17 cellular contexts compared by ENCODE assay signal in the genomic region with DNA sequence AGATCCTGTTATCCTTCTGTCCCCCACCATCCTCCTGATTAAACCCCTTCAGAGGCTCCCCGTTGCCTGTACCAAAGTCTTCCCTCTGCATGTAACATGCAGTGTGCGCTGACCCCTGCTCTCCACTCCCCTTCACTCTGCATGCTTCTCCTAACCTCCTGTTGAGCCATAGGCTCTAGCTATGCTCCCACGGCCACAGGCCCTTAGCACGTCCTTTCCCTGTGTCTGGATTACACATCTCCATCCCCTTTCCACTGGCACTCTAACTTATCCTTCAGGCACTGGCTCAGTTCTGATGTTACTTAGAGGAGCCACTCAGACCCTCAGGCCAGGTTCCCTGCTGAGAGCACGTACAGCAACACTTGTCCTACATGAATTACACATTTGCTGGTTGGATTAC. TPM values are rescaled to one million over a fixed set of nuclear protein-coding genes. Genes with fewer than 3 reads are reported as not detected.
A peak's percentile ranks its signal among the peaks of the same experiment; 100 is the strongest.
DNase-seq lines count a peak whose midpoint lies in the region; ATAC-seq, FAIRE-seq and TF ChIP-seq lines count a peak whose summit lies in the region.
"Had no signal": no experiment of that assay in that cellular context is flagged by ENCODE, and none has a peak within 500 bp of the region (broad histone marks: within the 10 kb centered on the region; RNA-seq: fewer than 3 reads in every experiment).

No MANE protein-coding gene starts in this region.

- no peak for TF ChIP-seq RAD21 in H1 (IDR thresholded peaks at IDR 0.05 in 1 of 2, conservative IDR thresholded peaks at IDR 0.05 in 1 of 2; ENCODE audit: low read depth in 2 of 2, low read length in 2 of 2)

- no peak overlapping the region for H3K18ac ChIP-seq in H1 (ENCODE audit: extremely low read depth, low read length)

- no peaks in the 10 kb centered on the region for H4K20me1 ChIP-seq in H1 (replicated peaks in 1 of 2; ENCODE audit: control insufficient read depth in 1 of 2, insufficient read depth in 2 of 2, low read length in 2 of 2)

- FAIRE-seq in H1 (lab: Jason Lieb, UNC): no peak
- FAIRE-seq: A204.1 had no signal

- no peaks in the 10 kb centered on the region for H3K9me3 ChIP-seq in RWPE2 (ENCODE audit: severe bottlenecking)
- H3K9me3 ChIP-seq in H1 (ENCODE audit: insufficient read depth in 2 of 2, low read depth in 1 of 2, low read length in 1 of 2): no peaks in the 10 kb centered on the region
- no peaks in the 10 kb centered on the region for H3K9me3 ChIP-seq in naive thymus-derived CD4-positive, alpha-beta T cell (ENCODE audit: control insufficient read depth in 2 of 3, low read length in 3 of 3)
- no peaks in the 10 kb centered on the region for H3K9me3 ChIP-seq in stomach smooth muscle (ENCODE audit: control insufficient read depth in 2 of 2, low read length in 2 of 2)
- H3K9me3 ChIP-seq in Peyer's patch: no peaks in the 10 kb centered on the region

- H3K4me2 ChIP-seq in H1 (ENCODE audit: insufficient read depth in 1 of 2, low read depth in 2 of 2, low read length in 2 of 2): no peak overlapping the region
- H3K4me2 ChIP-seq: GM23338 had no signal

- no peak overlapping the region for H2AK5ac ChIP-seq in H1 (ENCODE audit: low read depth, low read length)

- no peak overlapping the region for H3K23ac ChIP-seq in H1 (ENCODE audit: insufficient read length)

- ATAC-seq in RWPE2 (ENCODE audit: low read depth) (no peak), GM21423 (IDR thresholded peaks at IDR 0.05; ENCODE audit: unreplicated experiment) (no peak)
- peak; percentile 14 for ATAC-seq in naive thymus-derived CD4-positive, alpha-beta T cell
- ATAC-seq: GM23338 had no signal

- intact Hi-C loops in naive thymus-derived CD4-positive, alpha-beta T cell (cut with micrococcal nuclease): no loop called here

- DNase-seq in RWPE2 (ENCODE audit: low spot score) (peak; percentile 15), H1 (ENCODE audit: low read depth in 1 of 2, low spot score in 2 of 2) (no peak), Peyer's patch (no peak)
- DNase-seq in naive thymus-derived CD4-positive, alpha-beta T cell: no peak
- no peak for DNase-seq in NK-92 treated with Interleukin-12 subunit alpha and Interleukin-12 subunit beta, amount 100 ng/mL, for 24 hours (lab: John Stamatoyannopoulos, UW)
- DNase-seq: C1 segment of cervical spinal cord; Calu3; CD4-positive, alpha-beta T cell; DMS 273 treated with DMSO at 0.1 percent for 48 hours; HCEC 1CT; IMR-90 had no signal

- no peaks in the 10 kb centered on the region for H3K4me1 ChIP-seq in RWPE2 (ENCODE audit: insufficient read depth, poor library complexity, severe bottlenecking)
- peaks cover 2 to 13% (median 8%) of the 10 kb centered on the region in 4 experiments for H3K4me1 ChIP-seq in H1 (replicated peaks in 1 of 4; ENCODE audit: control insufficient read depth in 3 of 4, insufficient read depth in 4 of 4, low read length in 3 of 4)
- H3K4me1 ChIP-seq in naive thymus-derived CD4-positive, alpha-beta T cell (ENCODE audit: control insufficient read depth in 2 of 2, insufficient read depth in 2 of 2, low read length in 2 of 2): peaks cover 0 to 14% of the 10 kb centered on the region in 2 donors
- peaks cover 23% of the 10 kb centered on the region for H3K4me1 ChIP-seq in stomach smooth muscle (ENCODE audit: control insufficient read depth, insufficient read depth, low read length)
- H3K4me1 ChIP-seq in Peyer's patch: no peaks in the 10 kb centered on the region

- H3K4me1 Mint-ChIP-seq in naive thymus-derived CD4-positive, alpha-beta T cell: peaks cover 8 to 44% (median 32%) of the 10 kb centered on the region in 7 donors
- H3K4me1 Mint-ChIP-seq: B cell had no signal

- H4K8ac ChIP-seq in H1 (ENCODE audit: extremely low read depth, insufficient read depth, low read length): no peak overlapping the region

- H3K56ac ChIP-seq in H1 (replicated peaks; ENCODE audit: insufficient read length, low read depth, low read length): no peak overlapping the region

- H3K27me3 ChIP-seq in RWPE2 (ENCODE audit: insufficient read depth, poor library complexity, severe bottlenecking) (no peaks in the 10 kb centered on the region), H1 (replicated peaks in 1 of 4; ENCODE audit: control insufficient read depth in 3 of 4, extremely low read depth in 1 of 4, insufficient read depth in 3 of 4, low read length in 3 of 4) (peaks cover 0 to 2% (median 0%) of the 10 kb centered on the region in 4 experiments; a peak in 4 of 7 replicates), stomach smooth muscle (ENCODE audit: control insufficient read depth in 1 of 2, insufficient read depth in 2 of 2, low read length in 2 of 2) (no peaks in the 10 kb centered on the region), Peyer's patch (no peaks in the 10 kb centered on the region)
- H3K27me3 ChIP-seq in naive thymus-derived CD4-positive, alpha-beta T cell (ENCODE audit: control insufficient read depth in 2 of 2, insufficient read depth in 2 of 2, low read length in 2 of 2): no peaks in the 10 kb centered on the region

- no peak overlapping the region for H2AFZ ChIP-seq in H1 (ENCODE audit: low read length)
- H2AFZ ChIP-seq: GM23338 had no signal

- peak overlapping the region in 1 of 9 donors; percentile 86 for H3K27ac Mint-ChIP-seq in naive thymus-derived CD4-positive, alpha-beta T cell
- H3K27ac Mint-ChIP-seq: B cell; CD4-positive, alpha-beta T cell; GM23338 had no signal

- no peaks in the 10 kb centered on the region for H3K23me2 ChIP-seq in H1 (ENCODE audit: low read depth, low read length)

- no peak overlapping the region for H3K4me3 ChIP-seq in RWPE2 (ENCODE audit: severe bottlenecking)
- no peak overlapping the region for H3K4me3 ChIP-seq in H1 (ENCODE audit: extremely low read depth in 1 of 4, insufficient read depth in 2 of 4, low read depth in 3 of 4, low read length in 4 of 4)
- no peak overlapping the region for H3K4me3 ChIP-seq in naive thymus-derived CD4-positive, alpha-beta T cell (ENCODE audit: low read length)
- H3K4me3 ChIP-seq in stomach smooth muscle (ENCODE audit: low read length in 2 of 2): no peak overlapping the region
- H3K4me3 ChIP-seq in Peyer's patch: no peak overlapping the region
- H3K4me3 ChIP-seq: GM23338 had no signal

- H3K27me3 Mint-ChIP-seq in naive thymus-derived CD4-positive, alpha-beta T cell: peaks cover 0 to 9% (median 0%) of the 10 kb centered on the region in 5 donors
- H3K27me3 Mint-ChIP-seq: CD4-positive, alpha-beta T cell had no signal

- no peak overlapping the region for H3K4ac ChIP-seq in H1 (replicated peaks; ENCODE audit: insufficient read length, low read depth, low read length)

- no peak for TF ChIP-seq EP300 in H1 (IDR thresholded peaks at IDR 0.05; ENCODE audit: borderline replicate concordance in 1 of 2, low read depth in 2 of 2, low read length in 2 of 2)

- H3K9ac ChIP-seq in H1 (replicated peaks in 1 of 4; ENCODE audit: extremely low read depth in 1 of 4, low read depth in 3 of 4, low read length in 3 of 4): no peak overlapping the region
- no peak overlapping the region for H3K9ac ChIP-seq in stomach smooth muscle (ENCODE audit: low read length in 2 of 2)

- no peaks in the 10 kb centered on the region for H3K79me2 ChIP-seq in H1 (ENCODE audit: control insufficient read depth in 1 of 2, insufficient read depth in 2 of 2, low read length in 2 of 2)

- no peak overlapping the region for H3K27ac ChIP-seq in RWPE2 (ENCODE audit: poor library complexity, severe bottlenecking)
- H3K27ac ChIP-seq in H1 (ENCODE audit: low read depth, low read length): no peak overlapping the region
- H3K27ac ChIP-seq in naive thymus-derived CD4-positive, alpha-beta T cell (ENCODE audit: low read depth, low read length): no peak overlapping the region
- peak overlapping the region; percentile 31 for H3K27ac ChIP-seq in stomach smooth muscle (ENCODE audit: low read length)
- H3K27ac ChIP-seq in Peyer's patch: no peak overlapping the region

- POLR2A ChIA-PET in H1 (lab: Charles Lee; ENCODE audit: partially characterized antibody): no interaction called here
- POLR2A ChIA-PET in naive thymus-derived CD4-positive, alpha-beta T cell (lab: Charles Lee): interaction anchor here (5.8 kb wide), 1 partner anchor 12 kb away, joined by 47 read pairs; no protein-coding TSS in a partner anchor

- H2BK120ac ChIP-seq in H1 (replicated peaks; ENCODE audit: low read depth, low read length): peak overlapping the region; percentile 21

- TF ChIP-seq POLR2A in H1 (IDR thresholded peaks at IDR 0.05; ENCODE audit: control extremely low read depth in 1 of 2, low read depth in 2 of 2, low read length in 2 of 2) (no peak), Peyer's patch (IDR thresholded peaks at IDR 0.05) (no peak)

- H3K14ac ChIP-seq in H1 (ENCODE audit: insufficient read length): no peak overlapping the region

- no peak for TF ChIP-seq CTCF in RWPE2 (IDR thresholded peaks at IDR 0.05; ENCODE audit: poor library complexity, severe bottlenecking)
- no peak for TF ChIP-seq CTCF in H1 (IDR thresholded peaks at IDR 0.05; ENCODE audit: control extremely low read depth in 1 of 3, insufficient read depth in 1 of 3, low read depth in 1 of 3, low read length in 3 of 3)
- no peak for TF ChIP-seq CTCF in Peyer's patch (IDR thresholded peaks at IDR 0.05)

- H3K36me3 ChIP-seq in RWPE2 (ENCODE audit: low read depth) (no peaks in the 10 kb centered on the region), H1 (ENCODE audit: control insufficient read depth in 2 of 4, insufficient read depth in 4 of 4, low read length in 3 of 4) (no peaks in the 10 kb centered on the region), stomach smooth muscle (ENCODE audit: control insufficient read depth in 2 of 2, insufficient read depth in 2 of 2, low read length in 2 of 2) (no peaks in the 10 kb centered on the region), Peyer's patch (no peaks in the 10 kb centered on the region)
- no peaks in the 10 kb centered on the region for H3K36me3 ChIP-seq in naive thymus-derived CD4-positive, alpha-beta T cell (ENCODE audit: control insufficient read depth in 2 of 3, insufficient read depth in 3 of 3, low read length in 3 of 3)

- CTCF ChIA-PET in H1 (lab: Charles Lee; ENCODE audit: partially characterized antibody): no interaction called here
- CTCF ChIA-PET in naive thymus-derived CD4-positive, alpha-beta T cell (lab: Charles Lee): no interaction called here

- no peak overlapping the region for H3K4me3 Mint-ChIP-seq in naive thymus-derived CD4-positive, alpha-beta T cell
- H3K4me3 Mint-ChIP-seq: B cell; CD4-positive, alpha-beta T cell; GM23338 had no signal

- H2BK20ac ChIP-seq in H1 (ENCODE audit: low read length): no peak overlapping the region

- H4K91ac ChIP-seq in H1 (replicated peaks; ENCODE audit: insufficient read length, low read length): no peak overlapping the region

- no peak overlapping the region for H2BK5ac ChIP-seq in H1 (ENCODE audit: low read depth, low read length)

- no peak overlapping the region; the same call in 1 of the 2 replicates for H2BK15ac ChIP-seq in H1 (ENCODE audit: low read length)

- H2BK12ac ChIP-seq in H1 (ENCODE audit: low read depth, low read length): peak overlapping the region; percentile 68; the same call in 1 of the 2 replicates

- 94% methylated on average over 5 of the region's 5 CpGs; no CpG with 5 or more reads in 1 of the 2 experiments for WGBS in H1 (ENCODE audit: extremely low coverage in 1 of 2, insufficient coverage in 1 of 2, insufficient read length in 1 of 2, insufficient replicate concordance in 2 of 2, low coverage in 1 of 2, low lambda C conversion rate in 2 of 2, missing lambda C conversion rate in 1 of 2), 2 experiments

- H4K5ac ChIP-seq in H1 (ENCODE audit: insufficient read length, low read depth, low read length): no peak overlapping the region

- H3K36me3 Mint-ChIP-seq in naive thymus-derived CD4-positive, alpha-beta T cell: no peaks in the 10 kb centered on the region

- peaks cover 0 to 3% (median 0%) of the 10 kb centered on the region in 11 donors for H3K9me3 Mint-ChIP-seq in naive thymus-derived CD4-positive, alpha-beta T cell
- H3K9me3 Mint-ChIP-seq: CD4-positive, alpha-beta T cell; GM23338 had no signal

- H3K79me1 ChIP-seq in H1 (ENCODE audit: low read depth, low read length): no peaks in the 10 kb centered on the region; the same call in 1 of the 2 replicates

RNA-seq across cellular contexts. Expression of gene EDAR, which starts 29.4 kb away (rescaled TPM):
- total RNA-seq in H1 (2021; fragmentation: NEBNext Ultra II Directional; extraction: Animal tissue kit (Norgen Biotek cat#: 25700)): not detected in 2 replicates
- polyA plus RNA-seq in H1 (2011; rRNA removed): not detected in 2 replicates
- polyA plus RNA-seq in H1 (2011; cell fraction: cytosol; rRNA removed): not detected
- polyA plus RNA-seq in H1 (2011; cell fraction: nucleus; rRNA removed): not detected
- 0.06 to 0.08 TPM (median 0.08 TPM) in 3 of 4 replicates, not detected in the other for polyA plus RNA-seq in H1 (2012, experiment 1 of 2)
- not detected for polyA plus RNA-seq in H1 (2012, experiment 2 of 2)
- polyA plus RNA-seq in H1 (2013, experiment 1 of 2): not detected
- not detected for polyA plus RNA-seq in H1 (2013, experiment 2 of 2)
- polyA minus RNA-seq in H1 (2011; rRNA and poly(A)+ RNA removed): not detected in 2 replicates
- not detected for polyA minus RNA-seq in H1 (2011; cell fraction: cytosol; rRNA and poly(A)+ RNA removed)
- not detected for polyA minus RNA-seq in H1 (2011; cell fraction: nucleus; rRNA and poly(A)+ RNA removed)
- 10 to 100 TPM in 4 of 5 experiments, under 1 TPM in 1; 0.17 to 26.8 (median 21.6) TPM for total RNA-seq in naive thymus-derived CD4-positive, alpha-beta T cell
- polyA plus RNA-seq in naive thymus-derived CD4-positive, alpha-beta T cell: 10 to 100 TPM; 11.9 to 24.3 TPM
- total RNA-seq in Peyer's patch: 1 to 10 TPM in 1 of 4 donors, under 1 TPM in 2, not detected in 1; 0.38 to 5.0 (median 0.88) TPM
- total RNA-seq: B cell, Calu3, Daoy, GM23338, IMR-90 had no signal
- polyA plus RNA-seq: GM23338, IMR-90 had no signal
